In genomic region chr4:79964715-79965345, GRCh38 we compare ENCODE assay signal across 1 cellular context.
TF ChIP-seq lines count a peak whose summit lies in the region.

No MANE protein-coding gene starts in this region.

TF ChIP-seq in WTC11, 78 proteins besides CTCF, POLR2A, EP300 and RAD21 (continued from another document):
- TF ChIP-seq ZMAT4 (CRISPR knock-in tag; IDR thresholded peaks at IDR 0.05) (no peak), ARID4B (CRISPR knock-in tag; IDR thresholded peaks at IDR 0.05; ENCODE audit: borderline replicate concordance) (peak; percentile 74; the same call in 1 of the 2 replicates), PRDM15 (CRISPR knock-in tag; IDR thresholded peaks at IDR 0.05) (no peak), ZNF396 (CRISPR knock-in tag; IDR thresholded peaks at IDR 0.05; ENCODE audit: borderline replicate concordance) (no peak), ZNF423 (CRISPR knock-in tag; IDR thresholded peaks at IDR 0.05) (no peak), GABPB1 (CRISPR knock-in tag; IDR thresholded peaks at IDR 0.05) (no peak), NR3C1 (CRISPR knock-in tag; conservative IDR thresholded peaks at IDR 0.05; ENCODE audit: low read depth) (no peak), PRRX2 (CRISPR knock-in tag; IDR thresholded peaks at IDR 0.05) (no peak), KAT7 (CRISPR knock-in tag; IDR thresholded peaks at IDR 0.05; ENCODE audit: borderline replicate concordance) (no peak), PREB (CRISPR knock-in tag; IDR thresholded peaks at IDR 0.05; ENCODE audit: borderline replicate concordance) (no peak), NFE2L1 (CRISPR knock-in tag; IDR thresholded peaks at IDR 0.05) (no peak), MYBL2 (CRISPR knock-in tag; IDR thresholded peaks at IDR 0.05) (0 out of 2 replicates have a peak, but pooled peaks have one; percentile 28), MLX (CRISPR knock-in tag; IDR thresholded peaks at IDR 0.05) (no peak), ZNF512 (CRISPR knock-in tag; IDR thresholded peaks at IDR 0.05; ENCODE audit: borderline replicate concordance) (no peak), ZNF416 (CRISPR knock-in tag; IDR thresholded peaks at IDR 0.05) (no peak), AFF4 (CRISPR knock-in tag; IDR thresholded peaks at IDR 0.05; ENCODE audit: borderline replicate concordance) (no peak), JAZF1 (CRISPR knock-in tag; IDR thresholded peaks at IDR 0.05) (no peak), FOXJ3 (CRISPR knock-in tag; IDR thresholded peaks at IDR 0.05; ENCODE audit: borderline replicate concordance) (no peak), HMGA2 (CRISPR knock-in tag; IDR thresholded peaks at IDR 0.05) (no peak), NFATC4 (CRISPR knock-in tag; IDR thresholded peaks at IDR 0.05) (no peak), ZNF219 (CRISPR knock-in tag; IDR thresholded peaks at IDR 0.05; ENCODE audit: borderline replicate concordance) (no peak), ETV6 (CRISPR knock-in tag; IDR thresholded peaks at IDR 0.05) (0 out of 2 replicates have a peak, but pooled peaks have one; percentile 17), FOXK1 (CRISPR knock-in tag; IDR thresholded peaks at IDR 0.05) (peak; percentile 60; the same call in 1 of the 2 replicates), ZNF532 (CRISPR knock-in tag; IDR thresholded peaks at IDR 0.05; ENCODE audit: borderline replicate concordance) (no peak), SMAD4 (CRISPR knock-in tag; IDR thresholded peaks at IDR 0.05) (no peak), FOXP1 (CRISPR knock-in tag; IDR thresholded peaks at IDR 0.05; ENCODE audit: borderline replicate concordance) (peak; percentile 83; the same call in 1 of the 2 replicates)
